In genomic region chr2:159976527-159977163, GRCh38 we compare ENCODE assay signal across 21 cellular contexts.
"Had no signal": no experiment of that assay in that cellular context is flagged by ENCODE, and none has a peak within 500 bp of the region (broad histone marks: within the 10 kb centered on the region; RNA-seq: fewer than 3 reads in every experiment).

No MANE protein-coding gene starts in this region.

- H3K27ac ChIP-seq: colonic mucosa, heart left ventricle, neutrophil, psoas muscle, spleen, stomach, thoracic aorta had no signal

- H3K4me3 ChIP-seq: colonic mucosa, heart left ventricle, mucosa of descending colon, psoas muscle, spleen, stomach, thoracic aorta had no signal

- ATAC-seq: heart left ventricle; mucosa of descending colon; naive thymus-derived CD8-positive, alpha-beta T cell; psoas muscle; sciatic nerve; stimulated activated memory B cell treated with anti-CD40 and anti-IgM and Interleukin-4, amounts not matched to agents 10 μg/mL and 1 μg/mL and 100 μg/mL, for 72 hours had no signal

- DNase-seq: colonic mucosa; effector CD8-positive, alpha-beta T cell; foreskin melanocyte; heart left ventricle; hippocampal formation; kidney glomerular epithelial cell; mammary epithelial cell; mucosa of descending colon; naive thymus-derived CD8-positive, alpha-beta T cell; psoas muscle; spleen; stimulated activated CD4-positive, alpha-beta T cell treated with anti-CD3 and anti-CD28 coated beads, Interleukin-15, amount 100 ng/mL, for 24 hours; stimulated activated CD4-positive, alpha-beta T cell treated with anti-CD3 and anti-CD28 coated beads, Interleukin-1b, Interleukin-23, amount 100 ng/mL, for 48 hours; stimulated activated CD4-positive, alpha-beta T cell treated with anti-CD3 and anti-CD28 coated beads, Interleukin-4, amount 100 ng/mL, for 24 hours; stomach; substantia nigra; trophoblast cell had no signal

- H3K36me3 ChIP-seq: colonic mucosa, neutrophil, spleen, stomach had no signal

- H3K9me3 ChIP-seq: colonic mucosa, heart left ventricle, mucosa of descending colon, neutrophil, psoas muscle, spleen, stomach, thoracic aorta had no signal

- H3K27me3 ChIP-seq: colonic mucosa, heart left ventricle, neutrophil, spleen, stomach had no signal

- H3K4me1 ChIP-seq: colonic mucosa, psoas muscle, stomach had no signal
